Comparison of ENCODE assay signal across 24 cellular contexts in genomic region chr16:15911198-15911597, GRCh38. TPM values are rescaled to one million over a fixed set of nuclear protein-coding genes. Genes with fewer than 3 reads are reported as not detected.
DNase-seq lines count a peak whose midpoint lies in the region; ATAC-seq and TF ChIP-seq lines count a peak whose summit lies in the region.
"Had no signal": no experiment of that assay in that cellular context is flagged by ENCODE, and none has a peak within 500 bp of the region (broad histone marks: within the 10 kb centered on the region; RNA-seq: fewer than 3 reads in every experiment).

No MANE protein-coding gene starts in this region.

- peak overlapping the region; percentile 37 for H2AFZ ChIP-seq in mammary epithelial cell (ENCODE audit: low read depth, low read length)

- TF ChIP-seq CTCF in mammary epithelial cell (conservative IDR thresholded peaks at IDR 0.05 in 1 of 2, IDR thresholded peaks at IDR 0.05 in 1 of 2; ENCODE audit: extremely low read depth in 1 of 2, insufficient read depth in 1 of 2, low read depth in 1 of 2, low read length in 2 of 2) (no peak), breast epithelium (IDR thresholded peaks at IDR 0.05) (no peak), chondrocyte (IDR thresholded peaks at IDR 0.05) (no peak), upper lobe of right lung (IDR thresholded peaks at IDR 0.05) (no peak)

- no peaks in the 10 kb centered on the region for H4K20me1 ChIP-seq in mammary epithelial cell (ENCODE audit: insufficient read depth, low read length)

- no peak for ATAC-seq in activated CD4-positive, alpha-beta T cell treated with anti-CD3 and anti-CD28 coated beads for 36 hours
- no peak for ATAC-seq in upper lobe of right lung
- ATAC-seq: GM23338 had no signal

- DNase-seq in activated CD4-positive, alpha-beta T cell treated with anti-CD3 and anti-CD28 coated beads for 36 hours: no peak
- no peak for DNase-seq in activated CD4-positive, alpha-beta T cell treated with anti-CD3 and anti-CD28 coated beads for 1 hour
- DNase-seq in mammary epithelial cell: no peak
- no peak for DNase-seq in breast epithelium (ENCODE audit: low spot score in 2 of 2)
- peak; percentile 8 for DNase-seq in chondrocyte (ENCODE audit: low spot score)
- DNase-seq in upper lobe of right lung: peak; percentile 3
- no peak for DNase-seq in NCI-H2227 treated with DMSO at 0.1 percent for 48 hours (lab: John Stamatoyannopoulos, UW)
- no peak for DNase-seq in Ammon's horn (ENCODE audit: low spot score)
- DNase-seq: AML-193; DMS53; EL; GF-D8; HCEC 1CT; NCI-H1092 treated with DMSO at 0.1 percent for 48 hours; NCI-H146; NCI-H2029; NCI-H345; NCI-H524; NCI-H774; NK-92 treated with Interleukin-12 subunit alpha and Interleukin-12 subunit beta, amount 100 ng/mL, for 24 hours had no signal

- in situ Hi-C loops in mammary epithelial cell (cut with MboI; ENCODE audit: low sequenced_read_pairs in 2 of 2): no loop called here

- no TSS peak for BruUV-seq in mammary epithelial cell (replicated peaks; lab: Mats Ljungman, UMichigan)

- H3K4me1 ChIP-seq in mammary epithelial cell (ENCODE audit: insufficient read depth, low read length) (no peaks in the 10 kb centered on the region), breast epithelium (no peaks in the 10 kb centered on the region), upper lobe of right lung (no peaks in the 10 kb centered on the region)

- peaks cover 1% of the 10 kb centered on the region for H3K9me3 Mint-ChIP-seq in activated CD4-positive, alpha-beta T cell treated with anti-CD3 and anti-CD28 coated beads for 36 hours (ENCODE audit: low read depth)
- H3K9me3 Mint-ChIP-seq in chondrocyte (ENCODE audit: low read depth): peaks cover 4% of the 10 kb centered on the region
- H3K9me3 Mint-ChIP-seq: GM23338 had no signal

- POLR2A ChIA-PET in activated CD4-positive, alpha-beta T cell treated with anti-CD3 and anti-CD28 coated beads for 36 hours (lab: Charles Lee): no interaction called here

- dilution Hi-C loops in mammary epithelial cell (cut with HindIII; ENCODE audit: low sequenced_read_pairs): no loop called here

- no peaks in the 10 kb centered on the region for H3K36me3 Mint-ChIP-seq in activated CD4-positive, alpha-beta T cell treated with anti-CD3 and anti-CD28 coated beads for 36 hours (ENCODE audit: low read depth)
- H3K36me3 Mint-ChIP-seq in chondrocyte (ENCODE audit: low read depth): peaks cover 3% of the 10 kb centered on the region

- no peaks in the 10 kb centered on the region for H3K9me3 ChIP-seq in mammary epithelial cell (replicated peaks; ENCODE audit: insufficient read depth, low read length)
- no peaks in the 10 kb centered on the region for H3K9me3 ChIP-seq in breast epithelium
- no peaks in the 10 kb centered on the region for H3K9me3 ChIP-seq in upper lobe of right lung

- no peak overlapping the region for H3K4me2 ChIP-seq in mammary epithelial cell (ENCODE audit: insufficient read depth, low read depth, low read length)
- H3K4me2 ChIP-seq: GM23338, KMS-11 had no signal

- H3K36me3 ChIP-seq in mammary epithelial cell (ENCODE audit: insufficient read depth, low read length) (no peaks in the 10 kb centered on the region), breast epithelium (no peaks in the 10 kb centered on the region), upper lobe of right lung (no peaks in the 10 kb centered on the region)

- H3K79me2 ChIP-seq in mammary epithelial cell (ENCODE audit: insufficient read depth, low read length): no peaks in the 10 kb centered on the region

- no peak overlapping the region for H3K9ac ChIP-seq in mammary epithelial cell (ENCODE audit: insufficient read depth, low read length)
- H3K9ac ChIP-seq: KMS-11 had no signal

- H3K27ac ChIP-seq in mammary epithelial cell (ENCODE audit: insufficient read depth, low read depth, low read length) (no peak overlapping the region), breast epithelium (no peak overlapping the region), upper lobe of right lung (no peak overlapping the region)
- H3K27ac ChIP-seq: C4-2B, KMS-11 had no signal

- H3K4me3 Mint-ChIP-seq in activated CD4-positive, alpha-beta T cell treated with anti-CD3 and anti-CD28 coated beads for 36 hours: no peak overlapping the region
- no peak overlapping the region for H3K4me3 Mint-ChIP-seq in chondrocyte (ENCODE audit: unreplicated experiment)
- H3K4me3 Mint-ChIP-seq: GM23338 had no signal

- peak overlapping the region; percentile 45 for H3K27ac Mint-ChIP-seq in activated CD4-positive, alpha-beta T cell treated with anti-CD3 and anti-CD28 coated beads for 36 hours
- H3K27ac Mint-ChIP-seq in chondrocyte (ENCODE audit: unreplicated experiment): no peak overlapping the region
- H3K27ac Mint-ChIP-seq: GM23338 had no signal

- H3K4me1 Mint-ChIP-seq in activated CD4-positive, alpha-beta T cell treated with anti-CD3 and anti-CD28 coated beads for 36 hours: peaks cover 13% of the 10 kb centered on the region
- peaks cover 7% of the 10 kb centered on the region for H3K4me1 Mint-ChIP-seq in chondrocyte (ENCODE audit: low read depth)
- H3K4me1 Mint-ChIP-seq: GM23338 had no signal

- no peak for TF ChIP-seq POLR2A in breast epithelium (IDR thresholded peaks at IDR 0.05)

- no peaks in the 10 kb centered on the region for H3K27me3 Mint-ChIP-seq in activated CD4-positive, alpha-beta T cell treated with anti-CD3 and anti-CD28 coated beads for 36 hours
- H3K27me3 Mint-ChIP-seq in chondrocyte (ENCODE audit: low read depth): no peaks in the 10 kb centered on the region

- H3K27me3 ChIP-seq in mammary epithelial cell (ENCODE audit: insufficient read depth, low read length) (no peaks in the 10 kb centered on the region), breast epithelium (no peaks in the 10 kb centered on the region), upper lobe of right lung (no peaks in the 10 kb centered on the region)

- 97% methylated on average over 3 of the region's 3 CpGs for WGBS in mammary epithelial cell (ENCODE audit: low coverage, missing lambda C conversion rate)

- intact Hi-C loops in activated CD4-positive, alpha-beta T cell treated with anti-CD3 and anti-CD28 coated beads for 36 hours (cut with DNase I, micrococcal nuclease): no loop called here
- intact Hi-C loops in mammary epithelial cell (cut with micrococcal nuclease): no loop called here
- intact Hi-C loops in breast epithelium (cut with DNase I; ENCODE audit: low total_unique reads): no loop called here
- intact Hi-C loops in upper lobe of right lung (cut with DNase I): no loop called here

- H3K4me3 ChIP-seq in mammary epithelial cell (replicated peaks in 1 of 3; ENCODE audit: insufficient read depth in 1 of 3, low read depth in 2 of 3, low read length in 3 of 3) (no peak overlapping the region), breast epithelium (no peak overlapping the region), upper lobe of right lung (no peak overlapping the region)
- H3K4me3 ChIP-seq: GM23338 had no signal

- CTCF ChIA-PET in activated CD4-positive, alpha-beta T cell treated with anti-CD3 and anti-CD28 coated beads for 36 hours (lab: Charles Lee): no interaction called here
- CTCF ChIA-PET in mammary epithelial cell (lab: Charles Lee; ENCODE audit: low non-redundant PET): no interaction called here

RNA-seq across cellular contexts. Expression of gene CEP20, which starts 22.8 kb away (rescaled TPM):
- total RNA-seq in activated CD4-positive, alpha-beta T cell treated with anti-CD3 and anti-CD28 coated beads for 36 hours: 10 to 100 TPM; 39.3 to 51.0 TPM
- total RNA-seq in mammary epithelial cell (10 to 100 TPM; 40.1 to 45.8 TPM), breast epithelium (10 to 100 TPM; 31.8 to 43.9 (median 40.8) TPM), chondrocyte (16.4 to 25.5 TPM (median 19.7 TPM) in 3 replicates), upper lobe of right lung (30.3 TPM)
- 17.7 TPM for polyA plus RNA-seq in mammary epithelial cell
- polyA minus RNA-seq in mammary epithelial cell: 8.6 TPM

RNA-seq across cellular contexts. Expression of gene ABCC1, which starts 38.2 kb away (rescaled TPM):
- total RNA-seq in activated CD4-positive, alpha-beta T cell treated with anti-CD3 and anti-CD28 coated beads for 36 hours: 10 to 100 TPM; 57.8 to 65.1 TPM
- total RNA-seq in mammary epithelial cell (10 to 100 TPM; 45.5 to 47.2 TPM), breast epithelium (10 to 100 TPM; 14.6 to 26.9 (median 21.3) TPM), chondrocyte (47.9 to 118 TPM (median 48.3 TPM) in 3 replicates), upper lobe of right lung (50.6 TPM)
- polyA plus RNA-seq in mammary epithelial cell: 25.3 TPM
- polyA minus RNA-seq in mammary epithelial cell: 137 TPM

RNA-seq across cellular contexts. Expression of gene MYH11, which starts 54.4 kb away (rescaled TPM):
- total RNA-seq in activated CD4-positive, alpha-beta T cell treated with anti-CD3 and anti-CD28 coated beads for 36 hours: not detected
- total RNA-seq in mammary epithelial cell (under 1 TPM in 1 of 2 donors, not detected in 1; 0.33 TPM), breast epithelium (100 to 1,000 TPM in 1 of 3 donors, 10 to 100 TPM in 2; 11.7 to 144 (median 96.6) TPM), chondrocyte (4.8 to 58.3 TPM (median 57.8 TPM) in 3 replicates), upper lobe of right lung (106 TPM)
- polyA plus RNA-seq in mammary epithelial cell: not detected
- not detected for polyA minus RNA-seq in mammary epithelial cell
- total RNA-seq: A172 had no signal

Comparison
In these comparisons a context has a peak if more than half of its experiments do, and no peak if none do; other contexts are left out.
1. DNase-seq: peak in chondrocyte (single experiment) and upper lobe of right lung (single experiment); none in activated CD4-positive, alpha-beta T cell treated with anti-CD3 and anti-CD28 coated beads for 36 hours (single experiment), activated CD4-positive, alpha-beta T cell treated with anti-CD3 and anti-CD28 coated beads for 1 hour (single experiment), mammary epithelial cell (single experiment), breast epithelium (0 of 2), NCI-H2227 treated with DMSO at 0.1 percent for 48 hours (single experiment) and Ammon's horn (single experiment).